1 cellular context compared by ENCODE assay signal in genomic region chr5:135236951-135237791, GRCh38.
TF ChIP-seq lines count a peak whose summit lies in the region.

No MANE protein-coding gene starts in this region.

TF ChIP-seq in H1, 55 proteins besides CTCF, POLR2A, EP300 and RAD21 (continued from another document):
- TF ChIP-seq CHD7 (IDR thresholded peaks at IDR 0.05; ENCODE audit: insufficient replicate concordance, low read length): no peak
- no peak for TF ChIP-seq TAF1 (IDR thresholded peaks at IDR 0.05; ENCODE audit: low read depth, low read length)
- TF ChIP-seq SIN3A (conservative IDR thresholded peaks at IDR 0.05 in 1 of 2, IDR thresholded peaks at IDR 0.05 in 1 of 2; ENCODE audit: low read depth in 1 of 2, low read length in 2 of 2): no peak
- TF ChIP-seq JUND (IDR thresholded peaks at IDR 0.05; ENCODE audit: low read length): no peak
- TF ChIP-seq KDM5A (IDR thresholded peaks at IDR 0.05; ENCODE audit: low read length): no peak
- no peak for TF ChIP-seq KDM1A (IDR thresholded peaks at IDR 0.05; ENCODE audit: borderline replicate concordance, low read length)
- no peak for TF ChIP-seq BRCA1 (IDR thresholded peaks at IDR 0.05; ENCODE audit: low read depth, low read length)
- no peak for TF ChIP-seq TAF7 (optimal IDR thresholded peaks at IDR 0.05; ENCODE audit: borderline replicate concordance, low read depth, low read length)
- no peak for TF ChIP-seq GABPA (IDR thresholded peaks at IDR 0.05; ENCODE audit: borderline replicate concordance, insufficient read depth, low read length)
- no peak for TF ChIP-seq KDM4A (IDR thresholded peaks at IDR 0.05; ENCODE audit: low read depth, low read length, severe bottlenecking)
- no peak for TF ChIP-seq SUZ12 (IDR thresholded peaks at IDR 0.05; ENCODE audit: low read length)
- no peak for TF ChIP-seq TCF12 (IDR thresholded peaks at IDR 0.05; ENCODE audit: low read depth, low read length)
- TF ChIP-seq CBX8 (IDR thresholded peaks at IDR 0.05; ENCODE audit: borderline replicate concordance, low read depth, low read length): no peak
